Comparison of ENCODE assay signal across 13 cellular contexts in the genomic region with DNA sequence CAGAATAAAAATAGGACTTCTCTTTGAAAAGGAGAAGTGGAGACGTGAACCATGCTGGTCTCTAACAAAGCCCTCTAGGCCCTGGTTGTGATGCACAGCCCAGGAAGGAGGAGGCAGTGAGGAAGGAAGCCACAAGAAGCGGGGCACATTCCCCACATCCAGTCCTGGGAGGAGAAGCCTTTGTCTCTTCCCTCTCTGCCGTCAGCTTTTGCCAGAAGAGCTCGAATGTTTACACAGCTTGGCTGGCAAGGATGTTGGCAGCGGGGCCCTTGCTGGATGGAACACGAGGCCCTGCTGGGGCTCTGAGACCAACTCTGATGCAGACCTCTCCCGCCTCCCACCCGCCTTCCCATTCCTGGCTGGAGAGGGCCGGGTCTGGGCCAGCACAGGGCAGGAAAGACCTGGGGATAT.
DNase-seq lines count a peak whose midpoint lies in the region; ATAC-seq, FAIRE-seq and TF ChIP-seq lines count a peak whose summit lies in the region.
"Had no signal": no experiment of that assay in that cellular context is flagged by ENCODE, and none has a peak within 500 bp of the region (broad histone marks: within the 10 kb centered on the region; RNA-seq: fewer than 3 reads in every experiment).

No MANE protein-coding gene starts in this region.

- TF ChIP-seq POLR2A in H1 (IDR thresholded peaks at IDR 0.05; ENCODE audit: control extremely low read depth in 1 of 2, low read depth in 2 of 2, low read length in 2 of 2) = no peak

- H2BK12ac ChIP-seq in H1 (ENCODE audit: low read depth, low read length) = no peak overlapping the region

- no peaks in the 10 kb centered on the region for H3K79me1 ChIP-seq in H1 (ENCODE audit: low read depth, low read length)

- H3K27ac Mint-ChIP-seq in natural killer cell = no peak overlapping the region
- H3K27ac Mint-ChIP-seq: activated naive CD8-positive, alpha-beta T cell; memory B cell had no signal

- no peak overlapping the region for H2AK5ac ChIP-seq in H1 (ENCODE audit: low read depth, low read length)

- no peak overlapping the region for H3K4me3 Mint-ChIP-seq in natural killer cell
- H3K4me3 Mint-ChIP-seq: activated naive CD8-positive, alpha-beta T cell; memory B cell had no signal

- ATAC-seq in GM21737 (IDR thresholded peaks at IDR 0.05; ENCODE audit: unreplicated experiment) = no peak
- ATAC-seq in natural killer cell = no peak

- TF ChIP-seq CTCF in H1 (IDR thresholded peaks at IDR 0.05; ENCODE audit: control extremely low read depth in 1 of 3, insufficient read depth in 1 of 3, low read depth in 1 of 3, low read length in 3 of 3) (no peak), natural killer cell (IDR thresholded peaks at IDR 0.05) (no peak), GM10248 (IDR thresholded peaks at IDR 0.05; ENCODE audit: control extremely low read depth, extremely low read depth, low read depth, missing control alignments) (no peak)

- peak; percentile 10 for DNase-seq in DMS53 treated with DMSO at 0.1 percent for 48 hours (lab: John Stamatoyannopoulos, UW; ENCODE audit: unreplicated experiment)
- DNase-seq in NCI-H2227 treated with DMSO at 0.1 percent for 48 hours (lab: John Stamatoyannopoulos, UW) = peak; percentile 55
- no peak for DNase-seq in H1 (ENCODE audit: low read depth in 1 of 2, low spot score in 2 of 2)
- DNase-seq in posterior vena cava (ENCODE audit: low spot score) = peak; percentile 80
- no peak for DNase-seq in natural killer cell
- no peak for DNase-seq in GM10248 (ENCODE audit: extremely low spot score)
- no peak for DNase-seq in dermis blood vessel endothelial cell
- DNase-seq: activated CD4-positive, alpha-beta T cell treated with anti-CD3 and anti-CD28 coated beads for 1 hour; PC-9 had no signal

- H4K5ac ChIP-seq in H1 (ENCODE audit: insufficient read length, low read depth, low read length) = no peak overlapping the region

- FAIRE-seq in H1 (lab: Jason Lieb, UNC) = no peak
- FAIRE-seq: D721Med had no signal

- no peak overlapping the region for H3K18ac ChIP-seq in H1 (ENCODE audit: extremely low read depth, low read length)

- H3K27me3 ChIP-seq in H1 (replicated peaks in 1 of 4; ENCODE audit: control insufficient read depth in 3 of 4, extremely low read depth in 1 of 4, insufficient read depth in 3 of 4, low read length in 3 of 4) = no peaks in the 10 kb centered on the region

- CTCF ChIA-PET in H1 (lab: Charles Lee; ENCODE audit: partially characterized antibody) = no interaction called here
- CTCF ChIA-PET in GM10248 (lab: Yijun Ruan, JAX) = no interaction called here

- WGBS in H1 (ENCODE audit: extremely low coverage in 1 of 2, insufficient coverage in 1 of 2, insufficient read length in 1 of 2, insufficient replicate concordance in 2 of 2, low coverage in 1 of 2, low lambda C conversion rate in 2 of 2, missing lambda C conversion rate in 1 of 2), 2 experiments = 92% methylated on average over 9 of the region's 9 CpGs; no CpG with 5 or more reads in 1 of the 2 experiments

- H3K4me1 Mint-ChIP-seq in natural killer cell = no peaks in the 10 kb centered on the region
- H3K4me1 Mint-ChIP-seq: memory B cell had no signal

- H3K36me3 Mint-ChIP-seq in natural killer cell = no peaks in the 10 kb centered on the region
- H3K36me3 Mint-ChIP-seq: activated naive CD8-positive, alpha-beta T cell had no signal

- peaks cover 3% of the 10 kb centered on the region; the same call in 1 of the 2 replicates for H3K23me2 ChIP-seq in H1 (ENCODE audit: low read depth, low read length)

- no peaks in the 10 kb centered on the region; a peak in 2 of 7 replicates for H3K4me1 ChIP-seq in H1 (replicated peaks in 1 of 4; ENCODE audit: control insufficient read depth in 3 of 4, insufficient read depth in 4 of 4, low read length in 3 of 4)

- H3K4me2 ChIP-seq in H1 (ENCODE audit: insufficient read depth in 1 of 2, low read depth in 2 of 2, low read length in 2 of 2) = no peak overlapping the region
- H3K4me2 ChIP-seq: PC-9 had no signal

- H3K14ac ChIP-seq in H1 (ENCODE audit: insufficient read length) = no peak overlapping the region

- no peak overlapping the region for H2BK15ac ChIP-seq in H1 (ENCODE audit: low read length)

- no peaks in the 10 kb centered on the region for H3K36me3 ChIP-seq in H1 (ENCODE audit: control insufficient read depth in 2 of 4, insufficient read depth in 4 of 4, low read length in 3 of 4)

- no peak overlapping the region for H3K27ac ChIP-seq in H1 (ENCODE audit: low read depth, low read length)
- H3K27ac ChIP-seq: PC-9 had no signal

- no peak overlapping the region for H2BK5ac ChIP-seq in H1 (ENCODE audit: low read depth, low read length)

- H3K4me3 ChIP-seq in H1 (ENCODE audit: extremely low read depth in 1 of 4, insufficient read depth in 2 of 4, low read depth in 3 of 4, low read length in 4 of 4) = no peak overlapping the region
- H3K4me3 ChIP-seq: PC-9 had no signal

- H4K91ac ChIP-seq in H1 (replicated peaks; ENCODE audit: insufficient read length, low read length) = no peak overlapping the region

- intact Hi-C loops in posterior vena cava (cut with DNase I) = no loop called here
- intact Hi-C loops in natural killer cell (cut with micrococcal nuclease) = no loop called here

- H3K79me2 ChIP-seq in H1 (ENCODE audit: control insufficient read depth in 1 of 2, insufficient read depth in 2 of 2, low read length in 2 of 2) = no peaks in the 10 kb centered on the region

- no peaks in the 10 kb centered on the region for H3K9me3 ChIP-seq in H1 (ENCODE audit: insufficient read depth in 2 of 2, low read depth in 1 of 2, low read length in 1 of 2)

- POLR2A ChIA-PET in H1 (lab: Charles Lee; ENCODE audit: partially characterized antibody) = no interaction called here
- POLR2A ChIA-PET in GM10248 (lab: Yijun Ruan, JAX) = no interaction called here

- no peak overlapping the region for H3K4ac ChIP-seq in H1 (replicated peaks; ENCODE audit: insufficient read length, low read depth, low read length)

- no peak for TF ChIP-seq EP300 in H1 (IDR thresholded peaks at IDR 0.05; ENCODE audit: borderline replicate concordance in 1 of 2, low read depth in 2 of 2, low read length in 2 of 2)

- H3K27me3 Mint-ChIP-seq in natural killer cell (ENCODE audit: low read depth in 2 of 2) = peaks cover 22 to 24% of the 10 kb centered on the region in 2 donors

- no peak for TF ChIP-seq RAD21 in H1 (IDR thresholded peaks at IDR 0.05 in 1 of 2, conservative IDR thresholded peaks at IDR 0.05 in 1 of 2; ENCODE audit: low read depth in 2 of 2, low read length in 2 of 2)

- no peak overlapping the region for H3K9ac ChIP-seq in H1 (replicated peaks in 1 of 4; ENCODE audit: extremely low read depth in 1 of 4, low read depth in 3 of 4, low read length in 3 of 4)

- no peaks in the 10 kb centered on the region for H4K20me1 ChIP-seq in H1 (replicated peaks in 1 of 2; ENCODE audit: control insufficient read depth in 1 of 2, insufficient read depth in 2 of 2, low read length in 2 of 2)

- H3K9me3 Mint-ChIP-seq in natural killer cell = no peaks in the 10 kb centered on the region

- no peak overlapping the region for H2BK120ac ChIP-seq in H1 (replicated peaks; ENCODE audit: low read depth, low read length)

- H2BK20ac ChIP-seq in H1 (ENCODE audit: low read length) = no peak overlapping the region

- H2AFZ ChIP-seq in H1 (ENCODE audit: low read length) = peak overlapping the region; percentile 80
- H2AFZ ChIP-seq: PC-9 had no signal

- H3K56ac ChIP-seq in H1 (replicated peaks; ENCODE audit: insufficient read length, low read depth, low read length) = no peak overlapping the region

- no peak overlapping the region for H4K8ac ChIP-seq in H1 (ENCODE audit: extremely low read depth, insufficient read depth, low read length)

- H3K23ac ChIP-seq in H1 (ENCODE audit: insufficient read length) = no peak overlapping the region

TF ChIP-seq in H1, 55 proteins besides CTCF, POLR2A, EP300 and RAD21:
- TF ChIP-seq, protein P1, sequence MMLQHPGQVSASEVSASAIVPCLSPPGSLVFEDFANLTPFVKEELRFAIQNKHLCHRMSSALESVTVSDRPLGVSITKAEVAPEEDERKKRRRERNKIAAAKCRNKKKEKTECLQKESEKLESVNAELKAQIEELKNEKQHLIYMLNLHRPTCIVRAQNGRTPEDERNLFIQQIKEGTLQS (IDR thresholded peaks at IDR 0.05; ENCODE audit: insufficient read depth, low read depth, low read length) = no peak
- TF ChIP-seq KDM4A (IDR thresholded peaks at IDR 0.05; ENCODE audit: low read depth, low read length, severe bottlenecking) (no peak), HDAC6 (IDR thresholded peaks at IDR 0.05; ENCODE audit: low read depth, low read length) (no peak)

Comparison
In these comparisons a context has a peak if more than half of its experiments do, and no peak if none do; other contexts are left out.
1. DNase-seq: peak in DMS53 treated with DMSO at 0.1 percent for 48 hours (single experiment), NCI-H2227 treated with DMSO at 0.1 percent for 48 hours (single experiment) and posterior vena cava (single experiment); none in H1 (0 of 2), natural killer cell (single experiment), GM10248 (single experiment) and dermis blood vessel endothelial cell (single experiment).